ENCODE assay signal across 1 cellular context in genomic region chr6:17930321-17930993, GRCh38.
A peak's percentile ranks its signal among the peaks of the same experiment; 100 is the strongest.
TF ChIP-seq lines count a peak whose summit lies in the region.

No MANE protein-coding gene starts in this region.

TF ChIP-seq in HepG2, 621 proteins besides CTCF, POLR2A, EP300 and RAD21 (continued from another document and continues in another):
- TF ChIP-seq, protein P1, sequence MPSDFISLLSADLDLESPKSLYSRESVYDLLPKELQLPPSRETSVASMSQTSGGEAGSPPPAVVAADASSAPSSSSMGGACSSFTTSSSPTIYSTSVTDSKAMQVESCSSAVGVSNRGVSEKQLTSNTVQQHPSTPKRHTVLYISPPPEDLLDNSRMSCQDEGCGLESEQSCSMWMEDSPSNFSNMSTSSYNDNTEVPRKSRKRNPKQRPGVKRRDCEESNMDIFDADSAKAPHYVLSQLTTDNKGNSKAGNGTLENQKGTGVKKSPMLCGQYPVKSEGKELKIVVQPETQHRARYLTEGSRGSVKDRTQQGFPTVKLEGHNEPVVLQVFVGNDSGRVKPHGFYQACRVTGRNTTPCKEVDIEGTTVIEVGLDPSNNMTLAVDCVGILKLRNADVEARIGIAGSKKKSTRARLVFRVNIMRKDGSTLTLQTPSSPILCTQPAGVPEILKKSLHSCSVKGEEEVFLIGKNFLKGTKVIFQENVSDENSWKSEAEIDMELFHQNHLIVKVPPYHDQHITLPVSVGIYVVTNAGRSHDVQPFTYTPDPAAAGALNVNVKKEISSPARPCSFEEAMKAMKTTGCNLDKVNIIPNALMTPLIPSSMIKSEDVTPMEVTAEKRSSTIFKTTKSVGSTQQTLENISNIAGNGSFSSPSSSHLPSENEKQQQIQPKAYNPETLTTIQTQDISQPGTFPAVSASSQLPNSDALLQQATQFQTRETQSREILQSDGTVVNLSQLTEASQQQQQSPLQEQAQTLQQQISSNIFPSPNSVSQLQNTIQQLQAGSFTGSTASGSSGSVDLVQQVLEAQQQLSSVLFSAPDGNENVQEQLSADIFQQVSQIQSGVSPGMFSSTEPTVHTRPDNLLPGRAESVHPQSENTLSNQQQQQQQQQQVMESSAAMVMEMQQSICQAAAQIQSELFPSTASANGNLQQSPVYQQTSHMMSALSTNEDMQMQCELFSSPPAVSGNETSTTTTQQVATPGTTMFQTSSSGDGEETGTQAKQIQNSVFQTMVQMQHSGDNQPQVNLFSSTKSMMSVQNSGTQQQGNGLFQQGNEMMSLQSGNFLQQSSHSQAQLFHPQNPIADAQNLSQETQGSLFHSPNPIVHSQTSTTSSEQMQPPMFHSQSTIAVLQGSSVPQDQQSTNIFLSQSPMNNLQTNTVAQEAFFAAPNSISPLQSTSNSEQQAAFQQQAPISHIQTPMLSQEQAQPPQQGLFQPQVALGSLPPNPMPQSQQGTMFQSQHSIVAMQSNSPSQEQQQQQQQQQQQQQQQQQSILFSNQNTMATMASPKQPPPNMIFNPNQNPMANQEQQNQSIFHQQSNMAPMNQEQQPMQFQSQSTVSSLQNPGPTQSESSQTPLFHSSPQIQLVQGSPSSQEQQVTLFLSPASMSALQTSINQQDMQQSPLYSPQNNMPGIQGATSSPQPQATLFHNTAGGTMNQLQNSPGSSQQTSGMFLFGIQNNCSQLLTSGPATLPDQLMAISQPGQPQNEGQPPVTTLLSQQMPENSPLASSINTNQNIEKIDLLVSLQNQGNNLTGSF (CRISPR knock-in tag; IDR thresholded peaks at IDR 0.05): no peak
- TF ChIP-seq HNF4G (IDR thresholded peaks at IDR 0.05; ENCODE audit: borderline replicate concordance, low read depth, low read length) (peak; percentile 27; the same call in 1 of the 2 replicates), HNF4G (CRISPR knock-in tag; IDR thresholded peaks at IDR 0.05; ENCODE audit: borderline replicate concordance, low read depth) (no peak), ASH2L (IDR thresholded peaks at IDR 0.05; ENCODE audit: insufficient read length, low read depth, low read length) (peak; percentile 23), XRCC5 (optimal IDR thresholded peaks at IDR 0.05; ENCODE audit: low read length) (no peak), ZBTB3 (CRISPR knock-in tag; IDR thresholded peaks at IDR 0.05; ENCODE audit: borderline replicate concordance, low read depth) (peak; percentile 41; the same call in 1 of the 2 replicates), ZNF256 (CRISPR knock-in tag; conservative IDR thresholded peaks at IDR 0.05) (no peak), TMF1 (CRISPR knock-in tag; IDR thresholded peaks at IDR 0.05; ENCODE audit: low read depth) (no peak), ZNF746 (CRISPR knock-in tag; IDR thresholded peaks at IDR 0.05) (no peak), JDP2 (CRISPR knock-in tag; IDR thresholded peaks at IDR 0.05; ENCODE audit: borderline replicate concordance) (no peak), ZNF121 (CRISPR knock-in tag; IDR thresholded peaks at IDR 0.05) (no peak), SOX5 (CRISPR knock-in tag; IDR thresholded peaks at IDR 0.05; ENCODE audit: borderline replicate concordance) (peak; percentile 42; the same call in 1 of the 2 replicates), SOX6 (IDR thresholded peaks at IDR 0.05) (no peak), SOX6 (CRISPR knock-in tag; IDR thresholded peaks at IDR 0.05) (peak; percentile 81), DRAP1 (CRISPR knock-in tag; IDR thresholded peaks at IDR 0.05) (peak; percentile 40; the same call in 1 of the 2 replicates), ZNF275 (CRISPR knock-in tag; IDR thresholded peaks at IDR 0.05; ENCODE audit: borderline replicate concordance) (no peak), RARA (CRISPR knock-in tag; IDR thresholded peaks at IDR 0.05) (peak; percentile 52; the same call in 1 of the 2 replicates), ZNF292 (CRISPR knock-in tag; IDR thresholded peaks at IDR 0.05; ENCODE audit: borderline replicate concordance, low read depth) (no peak), ZNF280B (CRISPR knock-in tag; IDR thresholded peaks at IDR 0.05; ENCODE audit: borderline replicate concordance) (no peak), ZNF530 (CRISPR knock-in tag; IDR thresholded peaks at IDR 0.05; ENCODE audit: low read depth) (no peak), ZGPAT (CRISPR knock-in tag; IDR thresholded peaks at IDR 0.05) (0 out of 2 replicates have a peak, but pooled peaks have one; percentile 5), HIC2 (CRISPR knock-in tag; IDR thresholded peaks at IDR 0.05; ENCODE audit: low read depth) (no peak), ARNTL (CRISPR knock-in tag; IDR thresholded peaks at IDR 0.05) (peak; percentile 44; the same call in 1 of the 2 replicates), ZNF576 (CRISPR knock-in tag; IDR thresholded peaks at IDR 0.05) (no peak)
- TF ChIP-seq, protein P2, sequence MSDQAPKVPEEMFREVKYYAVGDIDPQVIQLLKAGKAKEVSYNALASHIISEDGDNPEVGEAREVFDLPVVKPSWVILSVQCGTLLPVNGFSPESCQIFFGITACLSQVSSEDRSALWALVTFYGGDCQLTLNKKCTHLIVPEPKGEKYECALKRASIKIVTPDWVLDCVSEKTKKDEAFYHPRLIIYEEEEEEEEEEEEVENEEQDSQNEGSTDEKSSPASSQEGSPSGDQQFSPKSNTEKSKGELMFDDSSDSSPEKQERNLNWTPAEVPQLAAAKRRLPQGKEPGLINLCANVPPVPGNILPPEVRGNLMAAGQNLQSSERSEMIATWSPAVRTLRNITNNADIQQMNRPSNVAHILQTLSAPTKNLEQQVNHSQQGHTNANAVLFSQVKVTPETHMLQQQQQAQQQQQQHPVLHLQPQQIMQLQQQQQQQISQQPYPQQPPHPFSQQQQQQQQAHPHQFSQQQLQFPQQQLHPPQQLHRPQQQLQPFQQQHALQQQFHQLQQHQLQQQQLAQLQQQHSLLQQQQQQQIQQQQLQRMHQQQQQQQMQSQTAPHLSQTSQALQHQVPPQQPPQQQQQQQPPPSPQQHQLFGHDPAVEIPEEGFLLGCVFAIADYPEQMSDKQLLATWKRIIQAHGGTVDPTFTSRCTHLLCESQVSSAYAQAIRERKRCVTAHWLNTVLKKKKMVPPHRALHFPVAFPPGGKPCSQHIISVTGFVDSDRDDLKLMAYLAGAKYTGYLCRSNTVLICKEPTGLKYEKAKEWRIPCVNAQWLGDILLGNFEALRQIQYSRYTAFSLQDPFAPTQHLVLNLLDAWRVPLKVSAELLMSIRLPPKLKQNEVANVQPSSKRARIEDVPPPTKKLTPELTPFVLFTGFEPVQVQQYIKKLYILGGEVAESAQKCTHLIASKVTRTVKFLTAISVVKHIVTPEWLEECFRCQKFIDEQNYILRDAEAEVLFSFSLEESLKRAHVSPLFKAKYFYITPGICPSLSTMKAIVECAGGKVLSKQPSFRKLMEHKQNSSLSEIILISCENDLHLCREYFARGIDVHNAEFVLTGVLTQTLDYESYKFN (CRISPR knock-in tag; conservative IDR thresholded peaks at IDR 0.05): peak; percentile 81
- TF ChIP-seq, protein P3, sequence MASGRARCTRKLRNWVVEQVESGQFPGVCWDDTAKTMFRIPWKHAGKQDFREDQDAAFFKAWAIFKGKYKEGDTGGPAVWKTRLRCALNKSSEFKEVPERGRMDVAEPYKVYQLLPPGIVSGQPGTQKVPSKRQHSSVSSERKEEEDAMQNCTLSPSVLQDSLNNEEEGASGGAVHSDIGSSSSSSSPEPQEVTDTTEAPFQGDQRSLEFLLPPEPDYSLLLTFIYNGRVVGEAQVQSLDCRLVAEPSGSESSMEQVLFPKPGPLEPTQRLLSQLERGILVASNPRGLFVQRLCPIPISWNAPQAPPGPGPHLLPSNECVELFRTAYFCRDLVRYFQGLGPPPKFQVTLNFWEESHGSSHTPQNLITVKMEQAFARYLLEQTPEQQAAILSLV (CRISPR knock-in tag; IDR thresholded peaks at IDR 0.05; ENCODE audit: borderline replicate concordance): no peak
- TF ChIP-seq, protein P4, sequence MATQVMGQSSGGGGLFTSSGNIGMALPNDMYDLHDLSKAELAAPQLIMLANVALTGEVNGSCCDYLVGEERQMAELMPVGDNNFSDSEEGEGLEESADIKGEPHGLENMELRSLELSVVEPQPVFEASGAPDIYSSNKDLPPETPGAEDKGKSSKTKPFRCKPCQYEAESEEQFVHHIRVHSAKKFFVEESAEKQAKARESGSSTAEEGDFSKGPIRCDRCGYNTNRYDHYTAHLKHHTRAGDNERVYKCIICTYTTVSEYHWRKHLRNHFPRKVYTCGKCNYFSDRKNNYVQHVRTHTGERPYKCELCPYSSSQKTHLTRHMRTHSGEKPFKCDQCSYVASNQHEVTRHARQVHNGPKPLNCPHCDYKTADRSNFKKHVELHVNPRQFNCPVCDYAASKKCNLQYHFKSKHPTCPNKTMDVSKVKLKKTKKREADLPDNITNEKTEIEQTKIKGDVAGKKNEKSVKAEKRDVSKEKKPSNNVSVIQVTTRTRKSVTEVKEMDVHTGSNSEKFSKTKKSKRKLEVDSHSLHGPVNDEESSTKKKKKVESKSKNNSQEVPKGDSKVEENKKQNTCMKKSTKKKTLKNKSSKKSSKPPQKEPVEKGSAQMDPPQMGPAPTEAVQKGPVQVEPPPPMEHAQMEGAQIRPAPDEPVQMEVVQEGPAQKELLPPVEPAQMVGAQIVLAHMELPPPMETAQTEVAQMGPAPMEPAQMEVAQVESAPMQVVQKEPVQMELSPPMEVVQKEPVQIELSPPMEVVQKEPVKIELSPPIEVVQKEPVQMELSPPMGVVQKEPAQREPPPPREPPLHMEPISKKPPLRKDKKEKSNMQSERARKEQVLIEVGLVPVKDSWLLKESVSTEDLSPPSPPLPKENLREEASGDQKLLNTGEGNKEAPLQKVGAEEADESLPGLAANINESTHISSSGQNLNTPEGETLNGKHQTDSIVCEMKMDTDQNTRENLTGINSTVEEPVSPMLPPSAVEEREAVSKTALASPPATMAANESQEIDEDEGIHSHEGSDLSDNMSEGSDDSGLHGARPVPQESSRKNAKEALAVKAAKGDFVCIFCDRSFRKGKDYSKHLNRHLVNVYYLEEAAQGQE (IDR thresholded peaks at IDR 0.05; ENCODE audit: borderline replicate concordance in 1 of 2, low read depth in 1 of 2, low read length in 2 of 2): no peak
